Comparison of ENCODE assay signal across 9 cellular contexts in the genomic region with DNA sequence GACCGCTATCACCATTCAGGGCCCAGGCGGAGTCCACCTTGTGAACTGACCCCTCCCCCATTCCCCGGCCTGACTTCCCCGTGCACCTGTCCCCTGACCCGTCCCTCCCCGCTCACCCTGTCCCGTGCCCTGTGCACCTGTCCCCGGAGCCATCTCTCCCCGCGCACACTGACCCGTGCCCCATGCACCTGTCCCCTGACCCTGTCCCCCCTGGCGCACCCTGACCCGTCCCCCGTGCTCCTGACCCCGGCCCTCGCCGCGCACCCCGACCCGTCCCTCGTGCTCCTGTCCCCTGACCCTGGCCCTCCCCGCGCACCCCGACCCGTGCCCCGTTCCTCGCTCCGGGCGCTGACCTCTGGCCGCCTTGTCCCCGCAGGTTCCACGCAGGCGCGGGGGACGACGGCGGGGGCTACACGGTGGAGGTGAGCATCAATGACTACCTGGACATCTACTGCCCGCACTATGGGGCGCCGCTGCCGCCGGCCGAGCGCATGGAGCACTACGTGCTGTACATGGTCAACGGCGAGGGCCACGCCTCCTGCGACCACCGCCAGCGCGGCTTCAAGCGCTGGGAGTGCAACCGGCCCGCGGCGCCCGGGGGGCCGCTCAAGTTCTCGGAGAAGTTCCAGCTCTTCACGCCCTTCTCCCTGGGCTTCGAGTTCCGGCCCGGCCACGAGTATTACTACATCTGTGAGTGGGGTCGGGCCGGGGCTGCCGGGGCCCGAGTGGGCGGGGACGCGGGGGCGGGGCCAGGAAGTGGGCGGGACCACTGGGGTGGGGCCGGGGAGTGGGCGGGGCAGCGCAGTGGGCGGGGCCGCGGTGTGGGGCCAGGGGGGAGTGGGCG. TPM values are rescaled to one million over a fixed set of nuclear protein-coding genes. Genes with fewer than 3 reads are reported as not detected.
DNase-seq lines count a peak whose midpoint lies in the region; ATAC-seq, FAIRE-seq and TF ChIP-seq lines count a peak whose summit lies in the region.
"Had no signal": no experiment of that assay in that cellular context is flagged by ENCODE, and none has a peak within 500 bp of the region (broad histone marks: within the 10 kb centered on the region; RNA-seq: fewer than 3 reads in every experiment).

No MANE protein-coding gene starts in this region.

- peak; percentile 22 to 54; a peak in 4 of 6 replicates for ATAC-seq in A549
- peak in 3 of 4 donors; percentile 27 to 42 (median 41) for ATAC-seq in right lobe of liver
- ATAC-seq in HG03039 (IDR thresholded peaks at IDR 0.05; ENCODE audit: unreplicated experiment): no peak
- ATAC-seq in GM18498 (IDR thresholded peaks at IDR 0.05; ENCODE audit: unreplicated experiment): no peak
- no peak for ATAC-seq in GM21825 (IDR thresholded peaks at IDR 0.05; ENCODE audit: unreplicated experiment)

- no peak for TF ChIP-seq EP300 in A549 (IDR thresholded peaks at IDR 0.05)

- no peak for FAIRE-seq in A549 (lab: Jason Lieb, UNC)
- FAIRE-seq: TTC549 had no signal

- H3K4me3 ChIP-seq in A549 (peak overlapping the region; percentile 40), H7 (ENCODE audit: insufficient read depth, low read depth, low read length) (peak overlapping the region; percentile 49), right lobe of liver (no peak overlapping the region)

- TF ChIP-seq CTCF in A549 (IDR thresholded peaks at IDR 0.05) (no peak), right lobe of liver (IDR thresholded peaks at IDR 0.05) (no peak)

- H3K4me2 ChIP-seq in A549: peak overlapping the region; percentile 91

- no peak for TF ChIP-seq RAD21 in A549 (conservative IDR thresholded peaks at IDR 0.05 in 1 of 2, IDR thresholded peaks at IDR 0.05 in 1 of 2)

- DNase-seq in A549 (ENCODE audit: low read depth in 1 of 2, low spot score in 1 of 2) (no peak), H7 (peak; percentile 100), activated gamma-delta T cell treated with Interleukin-2 at 50 U/mL for 16 hours (peak; percentile 42), right lobe of liver (no peak), NCI-H146 (lab: John Stamatoyannopoulos, UW) (no peak)

- no peak for TF ChIP-seq POLR2A in A549 (IDR thresholded peaks at IDR 0.05; ENCODE audit: low read length)
- TF ChIP-seq POLR2A in right lobe of liver (IDR thresholded peaks at IDR 0.05): no peak

- 6% methylated on average over 17 of the region's 82 CpGs for WGBS in A549 (ENCODE audit: missing lambda C conversion rate)
- 3% methylated on average over 10 of the region's 82 CpGs for WGBS in right lobe of liver (ENCODE audit: insufficient coverage, low coverage, low lambda C conversion rate, missing lambda C conversion rate)

- no peaks in the 10 kb centered on the region for H3K9me3 ChIP-seq in A549
- H3K9me3 ChIP-seq in right lobe of liver: no peaks in the 10 kb centered on the region

- intact Hi-C loops in right lobe of liver (cut with DNase I): loop anchor here in 1 of 2 donors (10.0 kb wide), 1 partner anchor 69 kb away; no protein-coding TSS in a partner anchor

- H3K36me3 ChIP-seq in H7 (replicated peaks; ENCODE audit: control insufficient read depth, insufficient read depth, low read length) (no peaks in the 10 kb centered on the region), right lobe of liver (no peaks in the 10 kb centered on the region)

- POLR2A ChIA-PET in A549 (lab: Yijun Ruan, JAX): interaction anchor here (0.6 kb wide), 1 partner anchor 27 kb away, joined by 3 read pairs; the partner anchor contains the start of gene CIRBP

- H3K27me3 ChIP-seq in H7 (ENCODE audit: control insufficient read depth, insufficient read depth, low read length) (peaks cover 4% of the 10 kb centered on the region; the same call in 1 of the 2 replicates), right lobe of liver (no peaks in the 10 kb centered on the region)

- peak overlapping the region in 1 of 2 experiments; percentile 46; a peak in 2 of 6 replicates for H3K27ac ChIP-seq in A549
- H3K27ac ChIP-seq in right lobe of liver: no peak overlapping the region

- H3K4me1 ChIP-seq in A549: peaks cover 23% of the 10 kb centered on the region
- H3K4me1 ChIP-seq in right lobe of liver: peaks cover 0 to 19% (median 6%) of the 10 kb centered on the region in 4 donors

- CTCF ChIA-PET in A549 (lab: Yijun Ruan, JAX): interaction anchor here (0.6 kb wide), 1 partner anchor 52 kb away, joined by 3 read pairs; no protein-coding TSS in a partner anchor

TF ChIP-seq in A549, 52 proteins besides CTCF, POLR2A, EP300 and RAD21:
- no peak for TF ChIP-seq NR3C1 (IDR thresholded peaks at IDR 0.05)
- no peak for TF ChIP-seq MYC (IDR thresholded peaks at IDR 0.05; ENCODE audit: borderline replicate concordance, low read length)

RNA-seq across cellular contexts. Expression of gene EFNA2, which starts 9.7 kb away (rescaled TPM):
- polyA plus RNA-seq in A549 (2011; rRNA removed) (0.16 and 0.24 TPM in 2 replicates), A549 (2017; fragmentation: RNase III; extraction: RNeasy Plus Mini Kit Qiagen cat#74134 plus additional on column Dnase treatment) (0.84 to 1.3 TPM (median 1.2 TPM) in 3 replicates)
- 0.62 and 0.97 TPM in 2 replicates for polyA plus RNA-seq in A549 (2012; cell fraction: cytosol; rRNA removed)
- polyA plus RNA-seq in A549 (2012; cell fraction: nucleus; rRNA removed): 1.3 and 1.5 TPM in 2 replicates
- polyA minus RNA-seq in A549 (2011; rRNA and poly(A)+ RNA removed): 0.29 TPM in 1 of 2 replicates, not detected in the other
- total RNA-seq in H7 (2014; rRNA removed; shearing (Covaris generic)): 12.4 and 20.2 TPM in 2 replicates
- total RNA-seq in right lobe of liver: 10 to 100 TPM in 1 of 6 experiments, 1 to 10 TPM in 5; 4.2 to 10.3 (median 5.6) TPM

RNA-seq across cellular contexts. Expression of gene FAM174C, which starts 20.1 kb away (rescaled TPM):
- polyA plus RNA-seq in A549 (2011; rRNA removed): 22.7 and 24.8 TPM in 2 replicates
- polyA plus RNA-seq in A549 (2012; cell fraction: cytosol; rRNA removed): 96.5 and 113 TPM in 2 replicates
- polyA plus RNA-seq in A549 (2012; cell fraction: nucleus; rRNA removed): 61.6 and 78.1 TPM in 2 replicates
- 35.6 to 37.6 TPM (median 37.1 TPM) in 3 replicates for polyA plus RNA-seq in A549 (2017; fragmentation: RNase III; extraction: RNeasy Plus Mini Kit Qiagen cat#74134 plus additional on column Dnase treatment)
- 5.3 and 6.7 TPM in 2 replicates for polyA minus RNA-seq in A549 (2011; rRNA and poly(A)+ RNA removed)
- 78.0 and 83.1 TPM in 2 replicates for total RNA-seq in H7 (2014; rRNA removed; shearing (Covaris generic))
- 100 to 1,000 TPM in 1 of 6 experiments, 10 to 100 TPM in 5; 34.0 to 103 (median 43.8) TPM for total RNA-seq in right lobe of liver

RNA-seq across cellular contexts. Expression of gene CIRBP, which starts 26.3 kb away (rescaled TPM):
- polyA plus RNA-seq in A549 (2011; rRNA removed) (92.4 and 151 TPM in 2 replicates), A549 (2017; fragmentation: RNase III; extraction: RNeasy Plus Mini Kit Qiagen cat#74134 plus additional on column Dnase treatment) (178 to 201 TPM (median 189 TPM) in 3 replicates)
- polyA plus RNA-seq in A549 (2012; cell fraction: cytosol; rRNA removed): 111 and 147 TPM in 2 replicates
- 246 and 410 TPM in 2 replicates for polyA plus RNA-seq in A549 (2012; cell fraction: nucleus; rRNA removed)
- 38.3 and 44.0 TPM in 2 replicates for polyA minus RNA-seq in A549 (2011; rRNA and poly(A)+ RNA removed)
- 219 and 221 TPM in 2 replicates for total RNA-seq in H7 (2014; rRNA removed; shearing (Covaris generic))
- 100 to 1,000 TPM in 2 of 6 experiments, 10 to 100 TPM in 4; 69.2 to 111 (median 89.5) TPM for total RNA-seq in right lobe of liver

RNA-seq across cellular contexts. Expression of gene MIDN, which starts 47.0 kb away (rescaled TPM):
- polyA plus RNA-seq in A549 (2011; rRNA removed) (9.1 and 11.8 TPM in 2 replicates), A549 (2017; fragmentation: RNase III; extraction: RNeasy Plus Mini Kit Qiagen cat#74134 plus additional on column Dnase treatment) (27.7 to 33.4 TPM (median 31.4 TPM) in 3 replicates)
- polyA plus RNA-seq in A549 (2012; cell fraction: cytosol; rRNA removed): 17.7 and 27.8 TPM in 2 replicates
- polyA plus RNA-seq in A549 (2012; cell fraction: nucleus; rRNA removed): 45.7 and 73.9 TPM in 2 replicates
- 23.7 and 25.2 TPM in 2 replicates for polyA minus RNA-seq in A549 (2011; rRNA and poly(A)+ RNA removed)
- 35.1 and 50.3 TPM in 2 replicates for total RNA-seq in H7 (2014; rRNA removed; shearing (Covaris generic))
- 10 to 100 TPM; 22.3 to 55.1 (median 29.3) TPM for total RNA-seq in right lobe of liver

RNA-seq across cellular contexts. Expression of gene ATP5F1D, which starts 53.8 kb away (rescaled TPM):
- 18.5 and 28.7 TPM in 2 replicates for polyA plus RNA-seq in A549 (2011; rRNA removed)
- polyA plus RNA-seq in A549 (2012; cell fraction: cytosol; rRNA removed): 158 and 210 TPM in 2 replicates
- polyA plus RNA-seq in A549 (2012; cell fraction: nucleus; rRNA removed): 114 and 225 TPM in 2 replicates
- polyA plus RNA-seq in A549 (2017; fragmentation: RNase III; extraction: RNeasy Plus Mini Kit Qiagen cat#74134 plus additional on column Dnase treatment): 96.9 to 101 TPM (median 99.7 TPM) in 3 replicates
- polyA minus RNA-seq in A549 (2011; rRNA and poly(A)+ RNA removed): 12.4 and 18.2 TPM in 2 replicates
- 44.7 and 53.1 TPM in 2 replicates for total RNA-seq in H7 (2014; rRNA removed; shearing (Covaris generic))
- 100 to 1,000 TPM in 5 of 6 experiments, 10 to 100 TPM in 1; 98.1 to 240 (median 137) TPM for total RNA-seq in right lobe of liver

Comparison
In these comparisons a context has a peak if more than half of its experiments do, and no peak if none do; other contexts are left out.
1. ATAC-seq: peak in A549 (2 of 2) and right lobe of liver (3 of 4); none in HG03039 (single experiment), GM18498 (single experiment) and GM21825 (single experiment).
2. DNase-seq: peak in H7 (single experiment) and activated gamma-delta T cell treated with Interleukin-2 at 50 U/mL for 16 hours (single experiment); none in A549 (0 of 2), right lobe of liver (0 of 3) and NCI-H146 (single experiment).
3. H3K4me3 ChIP-seq: peak in A549 (single experiment) and H7 (single experiment); none in right lobe of liver (0 of 3).